ENCODE assay signal across 8 cellular contexts in genomic region chr2:44707945-44708645, GRCh38.
DNase-seq lines count a peak whose midpoint lies in the region; ATAC-seq lines count a peak whose summit lies in the region.

No MANE protein-coding gene starts in this region.

- no peaks in the 10 kb centered on the region for H3K9me3 Mint-ChIP-seq in activated naive CD8-positive, alpha-beta T cell treated with anti-CD3 and anti-CD28 coated beads, Interleukin-2, amount 10 ng/mL, durations not matched to agents 7 days and 5 days

- POLR2A ChIA-PET in activated naive CD8-positive, alpha-beta T cell treated with anti-CD3 and anti-CD28 coated beads, Interleukin-2, amount 10 ng/mL, durations not matched to agents 7 days and 5 days (lab: Charles Lee) = interaction anchor here (0.6 kb wide), 1 partner anchor 658 kb away, joined by 5 read pairs; no protein-coding TSS in a partner anchor

- no peaks in the 10 kb centered on the region for H3K36me3 ChIP-seq in BLaER1
- no peaks in the 10 kb centered on the region for H3K36me3 ChIP-seq in HAP-1 (replicated peaks)

- H3K4me1 Mint-ChIP-seq in activated naive CD8-positive, alpha-beta T cell treated with anti-CD3 and anti-CD28 coated beads, Interleukin-2, amount 10 ng/mL, durations not matched to agents 7 days and 5 days = peaks cover 6% of the 10 kb centered on the region

- H3K9ac ChIP-seq in BLaER1 = no peak overlapping the region

- H3K27me3 Mint-ChIP-seq in activated naive CD8-positive, alpha-beta T cell treated with anti-CD3 and anti-CD28 coated beads, Interleukin-2, amount 10 ng/mL, durations not matched to agents 7 days and 5 days = no peaks in the 10 kb centered on the region

- H3K27ac ChIP-seq in BLaER1 = no peak overlapping the region

- no peaks in the 10 kb centered on the region for H3K27me3 ChIP-seq in BLaER1
- H3K27me3 ChIP-seq in HAP-1 (ENCODE audit: low read depth) = no peaks in the 10 kb centered on the region

- H3K4me3 ChIP-seq in BLaER1 = no peak overlapping the region
- H3K4me3 ChIP-seq in HAP-1 = no peak overlapping the region

- no peaks in the 10 kb centered on the region for H3K9me3 ChIP-seq in BLaER1
- no peaks in the 10 kb centered on the region for H3K9me3 ChIP-seq in HAP-1

- peak; percentile 35 to 57 for DNase-seq in HAP-1 (ENCODE audit: low spot score in 2 of 2)
- peak; percentile 25 for DNase-seq in NCI-H2107 treated with DMSO at 0.1 percent for 48 hours (lab: John Stamatoyannopoulos, UW; ENCODE audit: unreplicated experiment)
- no peak for DNase-seq in activated naive CD8-positive, alpha-beta T cell treated with anti-CD3 and anti-CD28 coated beads, Interleukin-2, amount 10 ng/mL, durations not matched to agents 7 days and 5 days
- DNase-seq in GOT3 (lab: John Stamatoyannopoulos, UW) = no peak
- DNase-seq in AG08396 (ENCODE audit: low spot score) = no peak
- DNase-seq in glomerular visceral epithelial cell (ENCODE audit: extremely low spot score) = no peak
- DNase-seq in iPS-NIHi7 (ENCODE audit: extremely low spot score) = no peak

- no peak overlapping the region for H3K27ac Mint-ChIP-seq in activated naive CD8-positive, alpha-beta T cell treated with anti-CD3 and anti-CD28 coated beads, Interleukin-2, amount 10 ng/mL, durations not matched to agents 7 days and 5 days

- H4K20me1 ChIP-seq in BLaER1 = no peaks in the 10 kb centered on the region

- in situ Hi-C loops in HAP-1 (cut with MboI; ENCODE audit: low sequenced_read_pairs) = no loop called here

- H3K4me1 ChIP-seq in BLaER1 (peaks cover 18% of the 10 kb centered on the region), HAP-1 (peaks cover 38% of the 10 kb centered on the region)

- peak overlapping the region; percentile 3 for H3K4me3 Mint-ChIP-seq in activated naive CD8-positive, alpha-beta T cell treated with anti-CD3 and anti-CD28 coated beads, Interleukin-2, amount 10 ng/mL, durations not matched to agents 7 days and 5 days

- ATAC-seq in activated naive CD8-positive, alpha-beta T cell treated with anti-CD3 and anti-CD28 coated beads, Interleukin-2, amount 10 ng/mL, durations not matched to agents 7 days and 5 days (ENCODE audit: low read depth) = no peak

- peak overlapping the region; percentile 51 for H3K4me2 ChIP-seq in BLaER1

- H3K36me3 Mint-ChIP-seq in activated naive CD8-positive, alpha-beta T cell treated with anti-CD3 and anti-CD28 coated beads, Interleukin-2, amount 10 ng/mL, durations not matched to agents 7 days and 5 days = no peaks in the 10 kb centered on the region

Comparison
In these comparisons a context has a peak if more than half of its experiments do, and no peak if none do; other contexts are left out.
1. DNase-seq: peak in HAP-1 (2 of 2) and NCI-H2107 treated with DMSO at 0.1 percent for 48 hours (single experiment); none in activated naive CD8-positive, alpha-beta T cell treated with anti-CD3 and anti-CD28 coated beads, Interleukin-2, amount 10 ng/mL, durations not matched to agents 7 days and 5 days (single experiment), GOT3 (single experiment), AG08396 (single experiment), glomerular visceral epithelial cell (single experiment) and iPS-NIHi7 (single experiment).